ENCODE assay signal across 8 cellular contexts in the genomic region with DNA sequence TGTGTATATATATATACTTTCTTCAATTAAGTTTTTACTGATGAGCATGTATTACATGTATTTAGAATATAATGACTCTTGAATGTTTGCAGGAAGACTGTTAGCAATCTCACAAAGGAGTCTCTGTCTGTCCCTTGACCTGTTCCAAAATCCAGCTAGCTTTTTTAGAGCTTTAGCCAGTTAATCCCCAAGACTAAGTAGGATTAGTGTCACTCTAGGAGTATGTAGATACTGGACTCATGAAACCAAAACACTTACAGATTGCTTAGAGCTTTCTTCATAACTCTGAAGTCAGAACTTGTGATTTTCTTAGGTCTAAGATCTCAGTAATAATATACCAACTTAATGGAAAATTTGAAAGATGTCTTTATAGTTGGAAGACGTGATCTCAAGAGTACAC.
A peak's percentile ranks its signal among the peaks of the same experiment; 100 is the strongest.
DNase-seq lines count a peak whose midpoint lies in the region; TF ChIP-seq lines count a peak whose summit lies in the region.

No MANE protein-coding gene starts in this region.

- peaks cover 24% of the 10 kb centered on the region for H3K4me1 ChIP-seq in DOHH2 (ENCODE audit: control insufficient read depth, low read length)
- H3K4me1 ChIP-seq in neuron (ENCODE audit: insufficient read depth, low read length), result peaks cover 10% of the 10 kb centered on the region

- H3K9me2 ChIP-seq in DOHH2 (replicated peaks; ENCODE audit: control insufficient read depth, low read length), result no peaks in the 10 kb centered on the region; the same call in 1 of the 2 replicates

- H3K27me3 Mint-ChIP-seq in dendritic cell treated with granulocyte-macrophage colony-stimulating factor and Interleukin-4, amounts not matched to agents 40 ng/mL and 50 ng/mL, for 4 days, result no peaks in the 10 kb centered on the region

- H3K9me3 ChIP-seq in DOHH2 (ENCODE audit: control insufficient read depth, insufficient read depth, low read length) (no peaks in the 10 kb centered on the region), neuron (ENCODE audit: low read length) (peaks cover 2% of the 10 kb centered on the region)

- peaks cover 65% of the 10 kb centered on the region for H3K79me2 ChIP-seq in DOHH2 (ENCODE audit: control insufficient read depth, low read length)

- DNase-seq in NB4 (ENCODE audit: low read depth) (no peak), NCI-H1105 treated with DMSO at 0.1 percent for 48 hours (lab: John Stamatoyannopoulos, UW) (no peak), NCI-H748 (lab: John Stamatoyannopoulos, UW; ENCODE audit: unreplicated experiment) (no peak), OCI-M2 (lab: John Stamatoyannopoulos, UW; ENCODE audit: unreplicated experiment) (no peak), NCI-H1417 treated with DMSO at 0.1 percent for 48 hours (lab: John Stamatoyannopoulos, UW) (no peak)

- H3K9me3 Mint-ChIP-seq in dendritic cell treated with granulocyte-macrophage colony-stimulating factor and Interleukin-4, amounts not matched to agents 40 ng/mL and 50 ng/mL, for 4 days, result no peaks in the 10 kb centered on the region

- no peak for TF ChIP-seq CTCF in DOHH2 (IDR thresholded peaks at IDR 0.05; ENCODE audit: low read depth, low read length, poor library complexity, severe bottlenecking)
- TF ChIP-seq CTCF in NB4 (IDR thresholded peaks at IDR 0.05; ENCODE audit: low read depth, low read length), result no peak

- peaks cover 50% of the 10 kb centered on the region for H3K36me3 ChIP-seq in DOHH2 (ENCODE audit: control insufficient read depth, low read length)
- H3K36me3 ChIP-seq in neuron (ENCODE audit: insufficient read depth, low read length), result peaks cover 25% of the 10 kb centered on the region

- peaks cover 17% of the 10 kb centered on the region for H4K20me1 ChIP-seq in DOHH2 (ENCODE audit: control insufficient read depth, insufficient read depth, low read depth, low read length)

- H3K4me2 ChIP-seq in DOHH2 (ENCODE audit: low read length), result peak overlapping the region; percentile 69

- H3K4me3 ChIP-seq in DOHH2 (ENCODE audit: low read length) (peak overlapping the region; percentile 82), NB4 (ENCODE audit: low read depth, low read length) (peak overlapping the region; percentile 95), neuron (ENCODE audit: low read length) (peak overlapping the region; percentile 72)

- TF ChIP-seq POLR2A in NB4 (IDR thresholded peaks at IDR 0.05; ENCODE audit: extremely low read depth, insufficient read length), result no peak

- H3K36me3 Mint-ChIP-seq in dendritic cell treated with granulocyte-macrophage colony-stimulating factor and Interleukin-4, amounts not matched to agents 40 ng/mL and 50 ng/mL, for 4 days (ENCODE audit: low read depth), result peaks cover 45% of the 10 kb centered on the region

- H3F3A ChIP-seq in DOHH2 (ENCODE audit: control insufficient read depth, insufficient read depth), result no peaks in the 10 kb centered on the region

- H3K27ac ChIP-seq in DOHH2 (ENCODE audit: low read depth, low read length), result no peak overlapping the region

- H3K27me3 ChIP-seq in DOHH2 (ENCODE audit: control insufficient read depth, low read length) (no peaks in the 10 kb centered on the region), neuron (ENCODE audit: insufficient read depth, low read length) (no peaks in the 10 kb centered on the region)

- no peak overlapping the region for H2AFZ ChIP-seq in neuron (ENCODE audit: low read depth, low read length)

- H3K4me3 Mint-ChIP-seq in dendritic cell treated with granulocyte-macrophage colony-stimulating factor and Interleukin-4, amounts not matched to agents 40 ng/mL and 50 ng/mL, for 4 days, result peak overlapping the region; percentile 25

- H3K27ac Mint-ChIP-seq in dendritic cell treated with granulocyte-macrophage colony-stimulating factor and Interleukin-4, amounts not matched to agents 40 ng/mL and 50 ng/mL, for 4 days, result no peak overlapping the region

- intact Hi-C loops in dendritic cell treated with granulocyte-macrophage colony-stimulating factor and Interleukin-4, amounts not matched to agents 40 ng/mL and 50 ng/mL, for 4 days (cut with micrococcal nuclease), result loop anchor here (2.0 to 10.0 kb wide), 3 partner anchors 131 to 827 kb away; partner anchors contain the start of gene CCNT2

- peaks cover 22% of the 10 kb centered on the region for H3K4me1 Mint-ChIP-seq in dendritic cell treated with granulocyte-macrophage colony-stimulating factor and Interleukin-4, amounts not matched to agents 40 ng/mL and 50 ng/mL, for 4 days (ENCODE audit: low read depth)
